ENCODE assay signal across 16 cellular contexts in the genomic region with DNA sequence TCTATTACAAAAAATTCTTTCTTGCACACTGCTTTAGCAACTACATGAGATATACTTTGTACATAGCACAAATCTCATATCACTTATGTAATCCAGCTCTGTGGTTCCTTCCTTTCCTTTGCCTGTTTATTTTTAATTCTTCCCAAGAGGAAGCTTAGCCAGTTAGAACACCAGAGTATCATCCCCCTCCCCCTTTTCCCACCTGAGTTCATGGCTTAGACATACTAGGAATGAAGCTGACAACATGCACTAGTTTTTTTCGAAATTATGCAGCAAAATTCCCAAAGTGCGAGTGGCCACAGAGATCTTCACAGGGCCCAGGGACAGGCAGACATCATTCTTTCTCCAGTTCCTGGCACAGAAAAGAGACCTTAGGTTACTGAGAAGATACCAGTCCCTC. TPM values are rescaled to one million over a fixed set of nuclear protein-coding genes. Genes with fewer than 3 reads are reported as not detected.
DNase-seq lines count a peak whose midpoint lies in the region; ATAC-seq and TF ChIP-seq lines count a peak whose summit lies in the region.
"Had no signal": no experiment of that assay in that cellular context is flagged by ENCODE, and none has a peak within 500 bp of the region (broad histone marks: within the 10 kb centered on the region; RNA-seq: fewer than 3 reads in every experiment).

No MANE protein-coding gene starts in this region.

- no peaks in the 10 kb centered on the region for H3K23me2 ChIP-seq in H9 (ENCODE audit: insufficient read length, low read depth, low read length, poor library complexity, severe bottlenecking)

- no peak overlapping the region for H2BK15ac ChIP-seq in H9 (ENCODE audit: low read depth, low read length)

- H4K91ac ChIP-seq in H9 (ENCODE audit: insufficient read length, low read depth, low read length): no peak overlapping the region

- ATAC-seq in right cardiac atrium: no peak
- ATAC-seq in Right ventricle myocardium inferior: no peak
- no peak for ATAC-seq in HG03039 (IDR thresholded peaks at IDR 0.05; ENCODE audit: unreplicated experiment)
- no peak for ATAC-seq in stimulated activated naive B cell treated with anti-CD40 and anti-IgM and Interleukin-4, amounts not matched to agents 10 μg/mL and 1 μg/mL and 100 μg/mL, for 72 hours (replicated peaks)

- H3K4me1 ChIP-seq in right cardiac atrium (ENCODE audit: control insufficient read depth, insufficient read depth, low read length): peaks cover 21% of the 10 kb centered on the region
- H3K4me1 ChIP-seq in osteoblast (ENCODE audit: insufficient read depth, low read length): peaks cover 57% of the 10 kb centered on the region
- H3K4me1 ChIP-seq in H9 (ENCODE audit: insufficient read depth, low read length): no peaks in the 10 kb centered on the region

- H4K5ac ChIP-seq in H9 (ENCODE audit: insufficient read length, low read depth, low read length): no peak overlapping the region

- H3K4me3 ChIP-seq in right cardiac atrium (ENCODE audit: low read length) (no peak overlapping the region), epithelial cell of esophagus (ENCODE audit: low read length) (no peak overlapping the region), osteoblast (ENCODE audit: insufficient read depth, low read length) (no peak overlapping the region)
- H3K4me3 ChIP-seq: spleen had no signal

- H2AFZ ChIP-seq in osteoblast (ENCODE audit: low read length): no peak overlapping the region
- H2AFZ ChIP-seq in H9 (ENCODE audit: low read length): no peak overlapping the region

- no peaks in the 10 kb centered on the region for H3K27me3 ChIP-seq in right cardiac atrium (ENCODE audit: control insufficient read depth, insufficient read depth)
- no peaks in the 10 kb centered on the region for H3K27me3 ChIP-seq in osteoblast (ENCODE audit: insufficient read depth, low read length)
- H3K27me3 ChIP-seq in H9 (ENCODE audit: insufficient read depth, low read length): no peaks in the 10 kb centered on the region; the same call in 1 of the 2 replicates
- H3K27me3 ChIP-seq: spleen had no signal

- TF ChIP-seq CTCF in epithelial cell of esophagus (IDR thresholded peaks at IDR 0.05; ENCODE audit: insufficient read depth, low read depth, low read length, missing control alignments) (no peak), osteoblast (IDR thresholded peaks at IDR 0.05; ENCODE audit: extremely low read depth, low read depth, low read length) (no peak), H9 (conservative IDR thresholded peaks at IDR 0.05) (no peak)

- H3K14ac ChIP-seq in H9 (ENCODE audit: insufficient read depth, low read length): no peak overlapping the region

- H2BK5ac ChIP-seq in H9 (ENCODE audit: insufficient read length, low read length): no peak overlapping the region

- no peak overlapping the region for H4K8ac ChIP-seq in H9 (replicated peaks; ENCODE audit: insufficient read length, low read depth, low read length)

- H3K36me3 Mint-ChIP-seq in H9 (ENCODE audit: insufficient read depth in 1 of 3, low read depth in 3 of 3): 0 out of 7 replicates have a peak, but pooled peaks cover 0 to 3% (median 0%) of the 10 kb centered on the region in 3 experiments
- peaks cover 4 to 5% of the 10 kb centered on the region in 2 donors for H3K36me3 Mint-ChIP-seq in stimulated activated naive B cell treated with anti-CD40 and anti-IgM and Interleukin-4, amounts not matched to agents 10 μg/mL and 1 μg/mL and 100 μg/mL, for 72 hours

- H3K18ac ChIP-seq in H9 (ENCODE audit: insufficient read length, low read depth, low read length): no peak overlapping the region

- no peaks in the 10 kb centered on the region for H3K27me3 Mint-ChIP-seq in H9 (ENCODE audit: low read depth)
- H3K27me3 Mint-ChIP-seq in stimulated activated naive B cell treated with anti-CD40 and anti-IgM and Interleukin-4, amounts not matched to agents 10 μg/mL and 1 μg/mL and 100 μg/mL, for 72 hours: peaks cover 5 to 6% of the 10 kb centered on the region in 2 donors

- H3K79me1 ChIP-seq in H9 (ENCODE audit: insufficient read depth, low read depth, low read length, poor library complexity, severe bottlenecking): no peaks in the 10 kb centered on the region

- no peak overlapping the region for H3K23ac ChIP-seq in H9 (ENCODE audit: insufficient read length, low read depth, low read length)

- no peak overlapping the region for H3K56ac ChIP-seq in H9 (ENCODE audit: insufficient read length, low read depth, low read length)

- H3K4me2 ChIP-seq in osteoblast (ENCODE audit: insufficient read depth, low read length): no peak overlapping the region
- no peak overlapping the region for H3K4me2 ChIP-seq in H9 (ENCODE audit: insufficient read depth, insufficient read length, low read length)

- H2BK12ac ChIP-seq in H9 (ENCODE audit: insufficient read length, low read depth, low read length): no peak overlapping the region

- WGBS in right cardiac atrium: 65% methylated on average over 2 of the region's 2 CpGs
- no CpG with 5 or more reads among the region's 2 CpGs for WGBS in H9 (ENCODE audit: extremely low coverage, insufficient read length, low lambda C conversion rate)

- intact Hi-C loops in right cardiac atrium (cut with DNase I) (no loop called here), Right ventricle myocardium inferior (cut with DNase I) (no loop called here)

- DNase-seq in right cardiac atrium (no peak), Right ventricle myocardium inferior (ENCODE audit: missing footprints) (no peak), epithelial cell of esophagus (ENCODE audit: low read depth) (peak; percentile 31), osteoblast (ENCODE audit: insufficient read length, low spot score, missing footprints) (no peak), H9 (no peak), NCI-H82 (lab: John Stamatoyannopoulos, UW) (no peak)
- DNase-seq in stimulated activated naive B cell treated with anti-CD40 and anti-IgM and Interleukin-4, amounts not matched to agents 10 μg/mL and 1 μg/mL and 100 μg/mL, for 72 hours: no peak
- DNase-seq: activated B cell treated with CpG ODN at 0.5 μM for 24 hours; activated effector memory CD4-positive, alpha-beta T cell treated with Interleukin-2 at 50 U/mL for 16 hours; Karpas-422; NCI-H1436 treated with DMSO at 0.1 percent for 48 hours; NCI-H446 treated with DMSO at 0.1 percent for 48 hours; nucleus accumbens; spleen had no signal

- peaks cover 76% of the 10 kb centered on the region for H3K36me3 ChIP-seq in osteoblast (ENCODE audit: insufficient read depth, low read length)

- H3K27ac Mint-ChIP-seq in H9: no peak overlapping the region
- H3K27ac Mint-ChIP-seq in stimulated activated naive B cell treated with anti-CD40 and anti-IgM and Interleukin-4, amounts not matched to agents 10 μg/mL and 1 μg/mL and 100 μg/mL, for 72 hours: no peak overlapping the region
- H3K27ac Mint-ChIP-seq: activated B cell treated with CpG ODN at 0.5 μM for 24 hours; stimulated activated naive CD8-positive, alpha-beta T cell treated with anti-CD3 and anti-CD28 coated beads, Interleukin-15, Interleukin-2, amounts not matched to agents 100 ng/mL and 50 ng/mL, for 24 hours had no signal

- H3T11ph ChIP-seq in H9 (ENCODE audit: low read length): no peak overlapping the region

- H3K9me3 Mint-ChIP-seq in H9: no peaks in the 10 kb centered on the region; a peak in 1 of 5 replicates
- H3K9me3 Mint-ChIP-seq in stimulated activated naive B cell treated with anti-CD40 and anti-IgM and Interleukin-4, amounts not matched to agents 10 μg/mL and 1 μg/mL and 100 μg/mL, for 72 hours: peaks cover 4 to 5% of the 10 kb centered on the region in 2 donors

- H3K27ac ChIP-seq in right cardiac atrium (ENCODE audit: low read length) (peak overlapping the region; percentile 89), osteoblast (ENCODE audit: low read depth, low read length) (peak overlapping the region; percentile 86), H9 (ENCODE audit: insufficient read length, low read depth, low read length) (no peak overlapping the region)
- H3K27ac ChIP-seq: spleen had no signal

- H4K20me1 ChIP-seq in osteoblast (ENCODE audit: insufficient read depth, low read length): peaks cover 3% of the 10 kb centered on the region
- H4K20me1 ChIP-seq in H9 (ENCODE audit: control insufficient read depth, insufficient read depth, insufficient read length): no peaks in the 10 kb centered on the region

- H3K9ac ChIP-seq in H9 (ENCODE audit: extremely low read depth, insufficient read length, low read length): no peak overlapping the region

- peaks cover 90% of the 10 kb centered on the region for H3K79me2 ChIP-seq in osteoblast (ENCODE audit: insufficient read depth, low read length)
- no peaks in the 10 kb centered on the region for H3K79me2 ChIP-seq in H9 (ENCODE audit: insufficient read depth, low read length)

- H3K4ac ChIP-seq in H9 (ENCODE audit: low read depth, low read length): no peak overlapping the region

- H3K4me3 Mint-ChIP-seq in H9: no peak overlapping the region
- no peak overlapping the region for H3K4me3 Mint-ChIP-seq in stimulated activated naive B cell treated with anti-CD40 and anti-IgM and Interleukin-4, amounts not matched to agents 10 μg/mL and 1 μg/mL and 100 μg/mL, for 72 hours
- H3K4me3 Mint-ChIP-seq: activated B cell treated with CpG ODN at 0.5 μM for 24 hours; stimulated activated naive CD8-positive, alpha-beta T cell treated with anti-CD3 and anti-CD28 coated beads, Interleukin-15, Interleukin-2, amounts not matched to agents 100 ng/mL and 50 ng/mL, for 24 hours had no signal

- no peak overlapping the region for H2BK20ac ChIP-seq in H9 (ENCODE audit: low read depth, low read length, poor library complexity, severe bottlenecking)

- H3K4me1 Mint-ChIP-seq in H9: no peaks in the 10 kb centered on the region
- H3K4me1 Mint-ChIP-seq in stimulated activated naive B cell treated with anti-CD40 and anti-IgM and Interleukin-4, amounts not matched to agents 10 μg/mL and 1 μg/mL and 100 μg/mL, for 72 hours: no peaks in the 10 kb centered on the region
- H3K4me1 Mint-ChIP-seq: activated B cell treated with CpG ODN at 0.5 μM for 24 hours had no signal

- H3K9me3 ChIP-seq in right cardiac atrium (ENCODE audit: control insufficient read depth, low read length) (no peaks in the 10 kb centered on the region), osteoblast (ENCODE audit: low read depth, low read length) (no peaks in the 10 kb centered on the region), H9 (ENCODE audit: control insufficient read depth, low read depth, low read length) (no peaks in the 10 kb centered on the region)

- no peak overlapping the region for H2BK120ac ChIP-seq in H9 (ENCODE audit: low read depth, low read length, poor library complexity, severe bottlenecking)

- H2AK5ac ChIP-seq in H9 (ENCODE audit: insufficient read length, low read length): no peak overlapping the region

RNA-seq across cellular contexts. Expression of a gene that starts 17.8 kb away (rescaled TPM):
- 100 to 1,000 TPM; 298 to 502 (median 380) TPM for total RNA-seq in right cardiac atrium
- polyA plus RNA-seq in right cardiac atrium: 269 TPM
- 387 TPM for total RNA-seq in Right ventricle myocardium inferior
- 291 and 337 TPM in 2 replicates for total RNA-seq in osteoblast
- total RNA-seq in H9 (2021): 20.2 and 20.9 TPM in 2 replicates

RNA-seq across cellular contexts. Expression of a gene that starts 43.1 kb away (rescaled TPM):
- total RNA-seq in right cardiac atrium (100 to 1,000 TPM; 179 to 233 (median 200) TPM), Right ventricle myocardium inferior (239 TPM), osteoblast (62.8 and 67.3 TPM in 2 replicates), H9 (2021) (3.7 and 4.7 TPM in 2 replicates)
- 136 TPM for polyA plus RNA-seq in right cardiac atrium
- total RNA-seq: activated B cell treated with CpG ODN at 0.5 μM for 24 hours had no signal

Comparison
In these comparisons a context has a peak if more than half of its experiments do, and no peak if none do; other contexts are left out.
1. RNA of a gene that starts 17.8 kb away (total RNA-seq): 298 to 502 TPM in right cardiac atrium, 387 TPM in Right ventricle myocardium inferior (single experiment) and 291 to 337 TPM in osteoblast; 20.2 to 20.9 TPM in H9; every median in the first group is over 10 times any median in the second.
2. RNA of a gene that starts 43.1 kb away (total RNA-seq): 239 TPM in Right ventricle myocardium inferior (single experiment), 179 to 233 TPM in right cardiac atrium and 62.8 to 67.3 TPM in osteoblast; 3.7 to 4.7 TPM in H9; every median in the first group is over 10 times any median in the second.